Comparison of ENCODE assay signal across 8 cellular contexts in genomic region chr10:17644485-17644964, GRCh38. TPM values are rescaled to one million over a fixed set of nuclear protein-coding genes. Genes with fewer than 3 reads are reported as not detected.
DNase-seq lines count a peak whose midpoint lies in the region; ATAC-seq and TF ChIP-seq lines count a peak whose summit lies in the region.

No MANE protein-coding gene starts in this region.

- CTCF ChIA-PET in activated CD4-positive, alpha-beta T cell treated with anti-CD3 and anti-CD28 coated beads for 36 hours (lab: Charles Lee) = interaction anchor here (0.9 to 2.2 kb wide), 5 partner anchors 10 to 354 kb away, joined by 3 to 8 read pairs (median 3); partner anchors contain the start of gene HACD1
- CTCF ChIA-PET in HEK293 (lab: Yijun Ruan, JAX) = interaction anchor here (0.6 to 1.2 kb wide), 4 partner anchors 10 to 211 kb away, joined by 3 read pairs; no protein-coding TSS in a partner anchor

- in situ Hi-C loops in astrocyte of the cerebellum (cut with HindIII; ENCODE audit: low sequenced_read_pairs) = no loop called here

- peaks cover 23% of the 10 kb centered on the region for H3K36me3 Mint-ChIP-seq in activated CD4-positive, alpha-beta T cell treated with anti-CD3 and anti-CD28 coated beads for 36 hours (ENCODE audit: low read depth)
- H3K36me3 Mint-ChIP-seq in immature natural killer cell = peaks cover 0 to 6% (median 0%) of the 10 kb centered on the region in 3 donors
- H3K36me3 Mint-ChIP-seq in stimulated activated naive CD8-positive, alpha-beta T cell treated with anti-CD3 and anti-CD28 coated beads, Interleukin-15, Interleukin-2, amounts not matched to agents 100 ng/mL and 50 ng/mL, for 24 hours (ENCODE audit: low read depth) = peaks cover 25% of the 10 kb centered on the region

- peaks cover 0 to 11% of the 10 kb centered on the region in 2 experiments; a peak in 2 of 3 replicates for H3K36me3 ChIP-seq in HEK293 (ENCODE audit: control insufficient read depth in 2 of 2, insufficient read depth in 1 of 2, low read length in 2 of 2)

- TF ChIP-seq CTCF in HEK293 (tag by site-specific recombination; IDR thresholded peaks at IDR 0.05) = no peak
- no peak for TF ChIP-seq CTCF in astrocyte of the cerebellum (IDR thresholded peaks at IDR 0.05; ENCODE audit: low read depth, low read length, missing control alignments)

- H3K9me3 ChIP-seq in HEK293 (ENCODE audit: control insufficient read depth, insufficient read depth, low read depth, low read length) = no peaks in the 10 kb centered on the region

- POLR2A ChIA-PET in activated CD4-positive, alpha-beta T cell treated with anti-CD3 and anti-CD28 coated beads for 36 hours (lab: Charles Lee) = interaction anchor here (0.6 to 1.5 kb wide), 8 partner anchors 10 to 827 kb away, joined by 3 to 6 read pairs (median 4); partner anchors contain the start of genes RSU1 and TRDMT1
- POLR2A ChIA-PET in HEK293 (lab: Yijun Ruan, JAX) = interaction anchor here (1.0 to 2.6 kb wide), 9 partner anchors 9 to 39 kb away, joined by 3 to 47 read pairs (median 6); partner anchors contain the start of gene HACD1

- peak overlapping the region; percentile 92 for H3K4me3 Mint-ChIP-seq in activated CD4-positive, alpha-beta T cell treated with anti-CD3 and anti-CD28 coated beads for 36 hours
- H3K4me3 Mint-ChIP-seq in immature natural killer cell = peak overlapping the region; percentile 92 to 99 (median 99)
- peak overlapping the region; percentile 100 for H3K4me3 Mint-ChIP-seq in stimulated activated naive CD8-positive, alpha-beta T cell treated with anti-CD3 and anti-CD28 coated beads, Interleukin-15, Interleukin-2, amounts not matched to agents 100 ng/mL and 50 ng/mL, for 24 hours

- peaks cover 54% of the 10 kb centered on the region for H3K4me1 Mint-ChIP-seq in activated CD4-positive, alpha-beta T cell treated with anti-CD3 and anti-CD28 coated beads for 36 hours
- H3K4me1 Mint-ChIP-seq in immature natural killer cell = peaks cover 56 to 78% of the 10 kb centered on the region in 2 donors
- peaks cover 66% of the 10 kb centered on the region for H3K4me1 Mint-ChIP-seq in stimulated activated naive CD8-positive, alpha-beta T cell treated with anti-CD3 and anti-CD28 coated beads, Interleukin-15, Interleukin-2, amounts not matched to agents 100 ng/mL and 50 ng/mL, for 24 hours (ENCODE audit: low read depth)

- H3K4me1 ChIP-seq in HEK293 (ENCODE audit: control insufficient read depth, insufficient read depth, low read length) = 0 out of 2 replicates have a peak, but pooled peaks cover 3% of the 10 kb centered on the region

- intact Hi-C loops in activated CD4-positive, alpha-beta T cell treated with anti-CD3 and anti-CD28 coated beads for 36 hours (cut with DNase I, micrococcal nuclease) = loop anchor here (1.0 to 10.0 kb wide), 9 partner anchors 8 to 1210 kb away; partner anchors contain the start of genes HACD1 (in 2 of the 2), ARL5B (in 1 of the 2), PTER (in 1 of the 2) and TRDMT1 (in 1 of the 2)

- peaks cover 6% of the 10 kb centered on the region for H3K9me3 Mint-ChIP-seq in activated CD4-positive, alpha-beta T cell treated with anti-CD3 and anti-CD28 coated beads for 36 hours (ENCODE audit: low read depth)
- no peaks in the 10 kb centered on the region for H3K9me3 Mint-ChIP-seq in immature natural killer cell
- peaks cover 8% of the 10 kb centered on the region for H3K9me3 Mint-ChIP-seq in stimulated activated naive CD8-positive, alpha-beta T cell treated with anti-CD3 and anti-CD28 coated beads, Interleukin-15, Interleukin-2, amounts not matched to agents 100 ng/mL and 50 ng/mL, for 24 hours

- no peaks in the 10 kb centered on the region for H3K27me3 Mint-ChIP-seq in activated CD4-positive, alpha-beta T cell treated with anti-CD3 and anti-CD28 coated beads for 36 hours
- H3K27me3 Mint-ChIP-seq in immature natural killer cell (ENCODE audit: low read depth in 3 of 3) = peaks cover 13 to 21% (median 20%) of the 10 kb centered on the region in 3 donors
- H3K27me3 Mint-ChIP-seq in stimulated activated naive CD8-positive, alpha-beta T cell treated with anti-CD3 and anti-CD28 coated beads, Interleukin-15, Interleukin-2, amounts not matched to agents 100 ng/mL and 50 ng/mL, for 24 hours = peaks cover 3% of the 10 kb centered on the region

- peak; percentile 28 for DNase-seq in activated CD4-positive, alpha-beta T cell treated with anti-CD3 and anti-CD28 coated beads for 36 hours
- DNase-seq in activated CD4-positive, alpha-beta T cell treated with anti-CD3 and anti-CD28 coated beads, Interleukin-2, amount 50 U/mL, for 48 hours = no peak
- DNase-seq in NCI-H1694 (lab: John Stamatoyannopoulos, UW) (peak; percentile 64), astrocyte of the cerebellum (ENCODE audit: low read depth) (no peak), immature natural killer cell (no peak)
- no peak for DNase-seq in stimulated activated CD4-positive, alpha-beta T cell treated with anti-CD3 and anti-CD28 coated beads, Interleukin-4, amount 100 ng/mL, for 1 hour

- H3K4me3 ChIP-seq in HEK293 (ENCODE audit: low read depth, low read length) (peak overlapping the region; percentile 86), astrocyte of the cerebellum (ENCODE audit: low read depth, low read length) (peak overlapping the region; percentile 89)

- peak overlapping the region; percentile 95 for H3K27ac ChIP-seq in HEK293 (ENCODE audit: extremely low read depth, low read depth, low read length)

- H3K27ac Mint-ChIP-seq in activated CD4-positive, alpha-beta T cell treated with anti-CD3 and anti-CD28 coated beads for 36 hours = peak overlapping the region; percentile 99
- H3K27ac Mint-ChIP-seq in immature natural killer cell = peak overlapping the region; percentile 99 to 100 (median 100)
- H3K27ac Mint-ChIP-seq in stimulated activated naive CD8-positive, alpha-beta T cell treated with anti-CD3 and anti-CD28 coated beads, Interleukin-15, Interleukin-2, amounts not matched to agents 100 ng/mL and 50 ng/mL, for 24 hours = peak overlapping the region; percentile 98

- peak; percentile 16 for ATAC-seq in activated CD4-positive, alpha-beta T cell treated with anti-CD3 and anti-CD28 coated beads for 36 hours

TF ChIP-seq in HEK293, 187 proteins besides CTCF, POLR2A, EP300 and RAD21:
- TF ChIP-seq KLF9 (tag by site-specific recombination; IDR thresholded peaks at IDR 0.05; ENCODE audit: low read depth) = no peak
- no peak for TF ChIP-seq KLF16 (tag by site-specific recombination; IDR thresholded peaks at IDR 0.05)
- TF ChIP-seq ZNF341 (tag by site-specific recombination; IDR thresholded peaks at IDR 0.05; ENCODE audit: low read depth) = peak; percentile 88
- TF ChIP-seq ZNF518A (tag by site-specific recombination; conservative IDR thresholded peaks at IDR 0.05; ENCODE audit: low read depth) = no peak
- no peak for TF ChIP-seq ZNF433 (tag by site-specific recombination; IDR thresholded peaks at IDR 0.05; ENCODE audit: low read depth)
- no peak for TF ChIP-seq KLF7 (tag by site-specific recombination; IDR thresholded peaks at IDR 0.05; ENCODE audit: borderline replicate concordance)
- TF ChIP-seq ZNF768 (tag by site-specific recombination; IDR thresholded peaks at IDR 0.05) = no peak

RNA-seq across cellular contexts. Expression of gene STAM, which starts 0.6 kb away (rescaled TPM):
- 10 to 100 TPM; 17.9 to 23.8 TPM for total RNA-seq in activated CD4-positive, alpha-beta T cell treated with anti-CD3 and anti-CD28 coated beads for 36 hours
- polyA plus RNA-seq in immature natural killer cell = 1 to 10 TPM; 7.3 to 10.0 (median 7.9) TPM

RNA-seq across cellular contexts. Expression of gene HACD1, which starts 27.4 kb away (rescaled TPM):
- total RNA-seq in activated CD4-positive, alpha-beta T cell treated with anti-CD3 and anti-CD28 coated beads for 36 hours = 1 to 10 TPM; 1.7 to 2.2 TPM
- 1 to 10 TPM in 2 of 3 donors, under 1 TPM in 1; 0.47 to 5.3 (median 1.9) TPM for polyA plus RNA-seq in immature natural killer cell

Comparison
In these comparisons a context has a peak if more than half of its experiments do, and no peak if none do; other contexts are left out.
1. DNase-seq: peak in activated CD4-positive, alpha-beta T cell treated with anti-CD3 and anti-CD28 coated beads for 36 hours (single experiment) and NCI-H1694 (single experiment); none in activated CD4-positive, alpha-beta T cell treated with anti-CD3 and anti-CD28 coated beads, Interleukin-2, amount 50 U/mL, for 48 hours (0 of 2), astrocyte of the cerebellum (single experiment), immature natural killer cell (0 of 3) and stimulated activated CD4-positive, alpha-beta T cell treated with anti-CD3 and anti-CD28 coated beads, Interleukin-4, amount 100 ng/mL, for 1 hour (single experiment).
2. Peak in every context shown above with its lines, with median percentiles within 50 percentile points of each other: H3K27ac Mint-ChIP-seq and H3K4me3 Mint-ChIP-seq.